Comparison of ENCODE assay signal across 26 cellular contexts in genomic region chr4:136755531-136755916, GRCh38.
"Had no signal": no experiment of that assay in that cellular context is flagged by ENCODE, and none has a peak within 500 bp of the region (broad histone marks: within the 10 kb centered on the region; RNA-seq: fewer than 3 reads in every experiment).

No MANE protein-coding gene starts in this region.

- ATAC-seq: stimulated activated effector memory CD8-positive, alpha-beta T cell treated with anti-CD3 and anti-CD28 coated beads, Interleukin-12 subunit alpha, Interleukin-12 subunit beta, amount 100 ng/mL, for 72 hours; stimulated activated memory B cell treated with anti-CD40 and anti-IgM and Interleukin-4, amounts not matched to agents 10 μg/mL and 1 μg/mL and 100 μg/mL, for 72 hours; stimulated activated naive B cell treated with anti-CD40 and anti-IgM and Interleukin-4, amounts not matched to agents 10 μg/mL and 1 μg/mL and 100 μg/mL, for 72 hours; stimulated activated naive CD8-positive, alpha-beta T cell treated with anti-CD3 and anti-CD28 coated beads, Interleukin-15, amount 100 ng/mL, for 72 hours; stimulated activated naive CD8-positive, alpha-beta T cell treated with anti-CD3 and anti-CD28 coated beads, Interleukin-15, Interleukin-2, amounts not matched to agents 100 U/mL and 50 U/mL, for 24 hours; upper lobe of right lung had no signal

- H3K36me3 ChIP-seq: stomach, suprapubic skin, thoracic aorta, thyroid gland, tibial artery, tibial nerve, transverse colon, upper lobe of left lung, upper lobe of right lung, uterus, vagina had no signal

- H3K27me3 ChIP-seq: stomach, suprapubic skin, testis, thyroid gland, tibial artery, tibial nerve, transverse colon, upper lobe of left lung, upper lobe of right lung, uterus, vagina had no signal

- H3K27ac ChIP-seq: stomach, suprapubic skin, testis, thoracic aorta, thyroid gland, tibial artery, tibial nerve, transverse colon, upper lobe of left lung, upper lobe of right lung, uterus, vagina had no signal

- H3K9me3 ChIP-seq: stomach, suprapubic skin, testis, thoracic aorta, thyroid gland, tibial artery, tibial nerve, transverse colon, upper lobe of left lung, upper lobe of right lung, uterus, vagina had no signal

- DNase-seq: stimulated activated CD4-positive, alpha-beta T cell treated with anti-CD3 and anti-CD28 coated beads, Interleukin-2, amount 100 ng/mL, for 48 hours; stimulated activated CD4-positive, alpha-beta T cell treated with anti-CD3 and anti-CD28 coated beads, Interleukin-4, amount 100 ng/mL, for 1 hour; stimulated activated CD4-positive, alpha-beta T cell treated with anti-CD3 and anti-CD28 coated beads, Interleukin-4, amount 100 ng/mL, for 24 hours; stimulated activated CD4-positive, alpha-beta T cell treated with anti-CD3 and anti-CD28 coated beads, Interleukin-4, amount 100 ng/mL, for 4 hours; stimulated activated CD8-positive, alpha-beta memory T cell treated with anti-CD3 and anti-CD28 coated beads, Interleukin-4, amount 100 ng/mL, for 48 hours; stimulated activated naive B cell treated with anti-CD40 and anti-IgM and Interleukin-4, amounts not matched to agents 10 μg/mL and 1 μg/mL and 100 μg/mL, for 72 hours; stimulated activated naive CD4-positive, alpha-beta T cell; stimulated activated naive CD4-positive, alpha-beta T cell treated with Interleukin-2 at 50 U/mL for 16 hours; stimulated activated naive CD8-positive, alpha-beta T cell treated with anti-CD3 and anti-CD28 coated beads, Interleukin-15, amount 100 ng/mL, for 72 hours; stimulated activated naive CD8-positive, alpha-beta T cell treated with anti-CD3 and anti-CD28 coated beads, Interleukin-15, Interleukin-2, amounts not matched to agents 100 U/mL and 50 U/mL, for 24 hours; stomach; substantia nigra; testis; thyroid gland; tibial artery; transverse colon; trophoblast cell; upper lobe of left lung; upper lobe of right lung; uterus had no signal

- H3K4me3 ChIP-seq: stomach, suprapubic skin, testis, thoracic aorta, thyroid gland, tibial artery, tibial nerve, transverse colon, upper lobe of left lung, upper lobe of right lung, uterus, vagina had no signal

- H3K4me1 ChIP-seq: stomach, suprapubic skin, testis, thyroid gland, tibial artery, tibial nerve, transverse colon, upper lobe of left lung, upper lobe of right lung, uterus, vagina had no signal
